Comparison of ENCODE assay signal across 16 cellular contexts in the genomic region with DNA sequence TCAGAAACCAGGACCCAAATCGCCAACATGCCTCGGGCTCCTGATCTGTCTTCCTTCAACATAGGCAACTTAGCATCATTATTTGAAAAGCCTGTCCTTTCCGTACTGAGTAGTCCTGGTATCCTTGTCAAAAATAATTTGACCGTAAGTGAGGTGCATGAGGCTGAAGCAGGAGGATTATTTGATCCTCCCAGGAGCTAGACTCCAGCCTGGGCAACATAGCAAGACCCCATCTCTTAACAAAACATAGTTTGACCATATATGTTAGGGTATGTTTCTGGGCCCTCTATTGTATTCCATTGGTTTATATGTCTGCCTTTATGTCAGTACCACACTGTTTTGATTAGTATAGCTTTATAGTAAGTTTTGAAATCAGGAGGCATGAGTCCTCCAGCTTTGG.
DNase-seq lines count a peak whose midpoint lies in the region; ATAC-seq and TF ChIP-seq lines count a peak whose summit lies in the region.
"Had no signal": no experiment of that assay in that cellular context is flagged by ENCODE, and none has a peak within 500 bp of the region (broad histone marks: within the 10 kb centered on the region; RNA-seq: fewer than 3 reads in every experiment).

No MANE protein-coding gene starts in this region.

- H3K4me1 ChIP-seq in KMS-11 (ENCODE audit: low read depth, poor library complexity, severe bottlenecking) (peaks cover 73% of the 10 kb centered on the region), suprapubic skin (peaks cover 27% of the 10 kb centered on the region)

- 93% methylated on average over 4 of the region's 4 CpGs for WGBS in suprapubic skin

- H3K27ac Mint-ChIP-seq in nephron: peak overlapping the region; percentile 82 to 92 (median 87)

- H3K79me2 ChIP-seq in KMS-11 (ENCODE audit: insufficient read depth, low read depth): peaks cover 62% of the 10 kb centered on the region

- no peaks in the 10 kb centered on the region for H3K9me3 ChIP-seq in suprapubic skin
- H3K9me3 ChIP-seq: prostate gland had no signal

- H3K4me3 ChIP-seq in KMS-11 (IDR thresholded peaks at IDR 0.05; ENCODE audit: insufficient read depth, low read depth, low read length) (no peak overlapping the region), suprapubic skin (no peak overlapping the region)
- H3K4me3 ChIP-seq: prostate gland had no signal

- H3K27ac ChIP-seq in KMS-11: no peak overlapping the region
- H3K27ac ChIP-seq in cingulate gyrus (ENCODE audit: low read depth, low read length): peak overlapping the region; percentile 90
- peak overlapping the region; percentile 50 for H3K27ac ChIP-seq in suprapubic skin
- H3K27ac ChIP-seq: C4-2B had no signal

- H3K27me3 ChIP-seq in KMS-11 (ENCODE audit: insufficient read depth, low read depth) (no peaks in the 10 kb centered on the region), suprapubic skin (no peaks in the 10 kb centered on the region)

- no peak overlapping the region for H2AFZ ChIP-seq in KMS-11 (ENCODE audit: low read depth)

- no peaks in the 10 kb centered on the region; the same call in 1 of the 2 replicates for H3K36me3 ChIP-seq in KMS-11 (ENCODE audit: insufficient read depth)
- no peaks in the 10 kb centered on the region for H3K36me3 ChIP-seq in suprapubic skin
- H3K36me3 ChIP-seq: prostate gland had no signal

- peak overlapping the region; percentile 46; the same call in 1 of the 2 replicates for H3K4me2 ChIP-seq in KMS-11

- H3K4me1 Mint-ChIP-seq in nephron: peaks cover 70% of the 10 kb centered on the region

- no peak for TF ChIP-seq POLR2A in suprapubic skin (IDR thresholded peaks at IDR 0.05)
- TF ChIP-seq POLR2A in GM18505 (IDR thresholded peaks at IDR 0.05; ENCODE audit: borderline replicate concordance, extremely low read depth, insufficient read depth, insufficient read length): no peak

- no peak for TF ChIP-seq CTCF in KMS-11 (conservative IDR thresholded peaks at IDR 0.05; ENCODE audit: low read depth, low read length)
- TF ChIP-seq CTCF in nephron (IDR thresholded peaks at IDR 0.05; ENCODE audit: unreplicated experiment in 3 of 3): no peak
- no peak for TF ChIP-seq CTCF in suprapubic skin (IDR thresholded peaks at IDR 0.05)

- H3K9me3 Mint-ChIP-seq in nephron: no peaks in the 10 kb centered on the region

- peaks cover 3% of the 10 kb centered on the region for H3K27me3 Mint-ChIP-seq in nephron (ENCODE audit: low read depth)

- no peak overlapping the region for H3K4me3 Mint-ChIP-seq in nephron

- no peak for TF ChIP-seq EP300 in suprapubic skin (IDR thresholded peaks at IDR 0.05)

- ATAC-seq in GM19463 (IDR thresholded peaks at IDR 0.05; ENCODE audit: unreplicated experiment) (no peak), GM18505 (IDR thresholded peaks at IDR 0.05; ENCODE audit: unreplicated experiment) (no peak)
- ATAC-seq: left lobe of liver had no signal

- no peak for DNase-seq in suprapubic skin (ENCODE audit: low spot score in 2 of 2)
- no peak for DNase-seq in NCI-H446 treated with DMSO at 0.1 percent for 48 hours (lab: John Stamatoyannopoulos, UW)
- DNase-seq in SW 1271 (lab: John Stamatoyannopoulos, UW): no peak
- DNase-seq: activated effector memory CD4-positive, alpha-beta T cell treated with Interleukin-2 at 50 U/mL for 16 hours; DMS153; NCI-H1417 treated with DMSO at 0.1 percent for 48 hours; NCI-H226; SHP77 treated with DMSO at 0.1 percent for 48 hours had no signal

- H3K9ac ChIP-seq in KMS-11: no peak overlapping the region

- H3K36me3 Mint-ChIP-seq in nephron (ENCODE audit: low read depth): peaks cover under 1% of the 10 kb centered on the region

- H4K20me1 ChIP-seq in KMS-11 (ENCODE audit: insufficient read depth): no peaks in the 10 kb centered on the region
